In the genomic region with DNA sequence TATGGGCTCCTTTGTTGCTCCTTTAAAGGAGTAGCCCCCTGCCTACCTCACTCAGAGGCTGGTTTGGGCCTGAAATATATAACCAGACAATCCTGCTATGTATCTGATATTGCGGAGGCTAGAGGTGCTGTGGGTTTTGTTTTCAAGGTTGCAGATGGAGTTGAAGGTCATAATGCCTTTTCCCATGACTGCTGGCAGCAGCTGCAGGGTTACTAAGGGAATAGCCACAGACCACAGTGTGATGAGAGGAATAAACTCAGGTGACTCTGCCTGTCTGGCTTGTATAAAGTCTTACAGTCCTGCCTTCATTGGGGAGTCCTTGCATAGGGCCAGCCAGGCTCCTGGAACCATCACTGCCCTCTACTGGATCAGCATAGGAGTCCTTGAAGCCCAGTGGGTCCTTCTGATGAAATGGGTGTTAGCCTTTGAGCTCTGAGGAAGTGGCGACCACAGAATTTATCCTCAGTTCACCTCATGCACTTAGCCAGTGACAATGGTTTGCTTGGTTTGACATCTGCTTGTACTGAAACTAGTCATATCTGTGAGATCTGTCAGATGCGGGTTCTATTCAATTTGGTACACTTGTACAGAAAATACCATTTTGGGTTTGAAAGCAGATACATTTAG, we compare ENCODE assay signal across 8 cellular contexts.
DNase-seq lines count a peak whose midpoint lies in the region; ATAC-seq and TF ChIP-seq lines count a peak whose summit lies in the region.

No MANE protein-coding gene starts in this region.

- no peaks in the 10 kb centered on the region for H3K9me2 ChIP-seq in HCT116 (ENCODE audit: insufficient read depth)

- TF ChIP-seq POLR2A in breast epithelium (IDR thresholded peaks at IDR 0.05) (no peak), HCT116 (IDR thresholded peaks at IDR 0.05; ENCODE audit: borderline replicate concordance, extremely low read depth, insufficient read depth, insufficient read length) (no peak)

- no peaks in the 10 kb centered on the region for H3K9me3 Mint-ChIP-seq in MCF 10A (ENCODE audit: unreplicated experiment)
- H3K9me3 Mint-ChIP-seq in nephron, result no peaks in the 10 kb centered on the region

- no peaks in the 10 kb centered on the region for H4K20me1 ChIP-seq in HCT116 (ENCODE audit: insufficient read depth)

- POLR2A ChIA-PET in MCF 10A (lab: Yijun Ruan, JAX) (no interaction called here), HCT116 (lab: Charles Lee) (no interaction called here)

- H3K9ac ChIP-seq in HCT116 (ENCODE audit: low read length), result no peak overlapping the region

- TF ChIP-seq CTCF in MCF 10A (IDR thresholded peaks at IDR 0.05; ENCODE audit: unreplicated experiment) (peak; percentile 51), breast epithelium (IDR thresholded peaks at IDR 0.05) (peak in 1 of 3 donors; percentile 22), HCT116 (IDR thresholded peaks at IDR 0.05 in 2 of 3, conservative IDR thresholded peaks at IDR 0.05 in 1 of 3; ENCODE audit: borderline replicate concordance in 1 of 3, insufficient read depth in 1 of 3, low read depth in 2 of 3, low read length in 2 of 3) (peak; percentile 24 to 39 (median 27); a peak in 3 of 6 replicates), LNCAP (IDR thresholded peaks at IDR 0.05) (peak; percentile 55), WI38 (IDR thresholded peaks at IDR 0.05; ENCODE audit: low read depth, low read length) (peak; percentile 25; the same call in 1 of the 2 replicates), epithelial cell of proximal tubule (conservative IDR thresholded peaks at IDR 0.05; ENCODE audit: low read depth, low read length) (peak; percentile 74), nephron (IDR thresholded peaks at IDR 0.05; ENCODE audit: unreplicated experiment in 3 of 3) (no peak)

- H3K36me3 Mint-ChIP-seq in MCF 10A (ENCODE audit: insufficient read depth, unreplicated experiment), result no peaks in the 10 kb centered on the region
- no peaks in the 10 kb centered on the region for H3K36me3 Mint-ChIP-seq in nephron (ENCODE audit: low read depth)

- H3K9me3 ChIP-seq in breast epithelium, result no peaks in the 10 kb centered on the region
- no peaks in the 10 kb centered on the region for H3K9me3 ChIP-seq in HCT116 (ENCODE audit: control insufficient read depth in 1 of 2, insufficient read depth in 1 of 2, low read depth in 1 of 2, low read length in 2 of 2)

- H3K4me2 ChIP-seq in HCT116 (ENCODE audit: low read length), result no peak overlapping the region

- no peak overlapping the region for H3K4me3 ChIP-seq in breast epithelium
- no peak overlapping the region for H3K4me3 ChIP-seq in HCT116 (replicated peaks in 1 of 2; ENCODE audit: low read depth in 1 of 2, low read length in 2 of 2)
- H3K4me3 ChIP-seq in WI38 (ENCODE audit: low read depth, low read length), result no peak overlapping the region
- no peak overlapping the region for H3K4me3 ChIP-seq in epithelial cell of proximal tubule (ENCODE audit: low read depth, low read length)

- H3K4me3 Mint-ChIP-seq in MCF 10A (ENCODE audit: unreplicated experiment), result no peak overlapping the region
- no peak overlapping the region for H3K4me3 Mint-ChIP-seq in nephron

- ATAC-seq in HCT116, result peak; percentile 90

- H3K27ac Mint-ChIP-seq in MCF 10A (ENCODE audit: low read depth, unreplicated experiment), result no peak overlapping the region
- peak overlapping the region; percentile 73 to 86 (median 79) for H3K27ac Mint-ChIP-seq in nephron

- H3K27me3 ChIP-seq in breast epithelium (no peaks in the 10 kb centered on the region), HCT116 (ENCODE audit: insufficient read depth, low read length) (no peaks in the 10 kb centered on the region)

- H3K4me1 Mint-ChIP-seq in MCF 10A (ENCODE audit: insufficient read depth, unreplicated experiment) (peaks cover 16% of the 10 kb centered on the region), nephron (no peaks in the 10 kb centered on the region)

- H3K79me2 ChIP-seq in HCT116 (ENCODE audit: insufficient read depth, low read length), result no peaks in the 10 kb centered on the region

- peak; percentile 57 for TF ChIP-seq RAD21 in HCT116 (IDR thresholded peaks at IDR 0.05; ENCODE audit: low read depth)

- H3K36me3 ChIP-seq in breast epithelium (no peaks in the 10 kb centered on the region), HCT116 (ENCODE audit: control insufficient read depth in 1 of 2, insufficient read depth in 2 of 2, low read length in 2 of 2) (no peaks in the 10 kb centered on the region)

- DNase-seq in MCF 10A (ENCODE audit: unreplicated experiment) (peak; percentile 70), breast epithelium (ENCODE audit: low spot score in 2 of 2) (no peak), HCT116 (ENCODE audit: low read depth, low spot score) (peak; percentile 31), epithelial cell of proximal tubule (ENCODE audit: low read depth) (no peak)
- DNase-seq in effector CD8-positive, alpha-beta T cell (lab: John Stamatoyannopoulos, UW), result no peak

- H3K27me3 Mint-ChIP-seq in MCF 10A (ENCODE audit: insufficient read depth, unreplicated experiment), result no peaks in the 10 kb centered on the region
- H3K27me3 Mint-ChIP-seq in nephron (ENCODE audit: low read depth), result peaks cover 3% of the 10 kb centered on the region

- intact Hi-C loops in MCF 10A (cut with micrococcal nuclease) (loop anchor here (5.0 kb wide), 1 partner anchor 402 kb away; a partner anchor contains a TSS), breast epithelium (cut with DNase I; ENCODE audit: low total_unique reads) (no loop called here), HCT116 (cut with micrococcal nuclease) (no loop called here)

- no TSS peak for BruUV-seq in MCF 10A (replicated peaks; lab: Mats Ljungman, UMichigan)
- no TSS peak for BruUV-seq in HCT116 (replicated peaks; lab: Mats Ljungman, UMichigan)

- H3K4me1 ChIP-seq in breast epithelium (no peaks in the 10 kb centered on the region), HCT116 (ENCODE audit: control insufficient read depth in 1 of 2, insufficient read depth in 2 of 2, low read length in 2 of 2) (no peaks in the 10 kb centered on the region)

- RAD21 ChIA-PET in HCT116 (lab: Charles Lee; ENCODE audit: low non-redundant PET in 1 of 2, low total read pairs in 2 of 2, uncharacterized antibody in 2 of 2, unreplicated experiment in 2 of 2), result interaction anchor here in 1 of 2 experiments (1.2 kb wide), 1 partner anchor 243 kb away, joined by 3 read pairs; a partner anchor contains a TSS

- CTCF ChIA-PET in MCF 10A (lab: Yijun Ruan, JAX), result interaction anchor here (0.6 to 1.7 kb wide), 16 partner anchors 12 to 566 kb away, joined by 3 to 5 read pairs (median 3); a partner anchor contains a TSS
- CTCF ChIA-PET in HCT116 (lab: Charles Lee), result interaction anchor here (0.5 to 2.3 kb wide), 8 partner anchors 12 to 475 kb away, joined by 3 to 8 read pairs (median 3); a partner anchor contains a TSS

- no peak overlapping the region for H2AFZ ChIP-seq in HCT116 (ENCODE audit: low read depth, low read length, poor library complexity, severe bottlenecking)

- H3K27ac ChIP-seq in breast epithelium (no peak overlapping the region), HCT116 (ENCODE audit: low read depth, low read length) (no peak overlapping the region)

TF ChIP-seq in HCT116, 20 proteins besides CTCF, POLR2A, EP300 and RAD21 (continues in another document):
- TF ChIP-seq POLR2AphosphoS5 (IDR thresholded peaks at IDR 0.05; ENCODE audit: low read depth, low read length), result no peak
- no peak for TF ChIP-seq EGR1 (IDR thresholded peaks at IDR 0.05; ENCODE audit: low read depth)
- TF ChIP-seq, protein P1, sequence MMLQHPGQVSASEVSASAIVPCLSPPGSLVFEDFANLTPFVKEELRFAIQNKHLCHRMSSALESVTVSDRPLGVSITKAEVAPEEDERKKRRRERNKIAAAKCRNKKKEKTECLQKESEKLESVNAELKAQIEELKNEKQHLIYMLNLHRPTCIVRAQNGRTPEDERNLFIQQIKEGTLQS (IDR thresholded peaks at IDR 0.05), result no peak
- TF ChIP-seq EZH2 (IDR thresholded peaks at IDR 0.05), result no peak
- no peak for TF ChIP-seq CEBPB (IDR thresholded peaks at IDR 0.05; ENCODE audit: low read depth)
- TF ChIP-seq SP1 (IDR thresholded peaks at IDR 0.05; ENCODE audit: low read depth), result no peak
- no peak for TF ChIP-seq FOSL1 (IDR thresholded peaks at IDR 0.05; ENCODE audit: low read depth)
- no peak for TF ChIP-seq ELF1 (IDR thresholded peaks at IDR 0.05; ENCODE audit: borderline replicate concordance, low read depth)
- TF ChIP-seq SRF (IDR thresholded peaks at IDR 0.05; ENCODE audit: low read depth), result no peak
- no peak for TF ChIP-seq SIN3A (IDR thresholded peaks at IDR 0.05; ENCODE audit: low read depth)
- TF ChIP-seq EZH2phosphoT487 (IDR thresholded peaks at IDR 0.05; ENCODE audit: borderline replicate concordance), result no peak
- no peak for TF ChIP-seq ZNF274 (IDR thresholded peaks at IDR 0.05; ENCODE audit: low read depth, low read length)
- TF ChIP-seq TCF7L2 (IDR thresholded peaks at IDR 0.05; ENCODE audit: borderline replicate concordance, extremely low read depth, insufficient read depth, insufficient read length), result no peak
- no peak for TF ChIP-seq YY1 (IDR thresholded peaks at IDR 0.05; ENCODE audit: extremely low read depth, insufficient replicate concordance, low read depth, low read length)
- TF ChIP-seq, protein P2, sequence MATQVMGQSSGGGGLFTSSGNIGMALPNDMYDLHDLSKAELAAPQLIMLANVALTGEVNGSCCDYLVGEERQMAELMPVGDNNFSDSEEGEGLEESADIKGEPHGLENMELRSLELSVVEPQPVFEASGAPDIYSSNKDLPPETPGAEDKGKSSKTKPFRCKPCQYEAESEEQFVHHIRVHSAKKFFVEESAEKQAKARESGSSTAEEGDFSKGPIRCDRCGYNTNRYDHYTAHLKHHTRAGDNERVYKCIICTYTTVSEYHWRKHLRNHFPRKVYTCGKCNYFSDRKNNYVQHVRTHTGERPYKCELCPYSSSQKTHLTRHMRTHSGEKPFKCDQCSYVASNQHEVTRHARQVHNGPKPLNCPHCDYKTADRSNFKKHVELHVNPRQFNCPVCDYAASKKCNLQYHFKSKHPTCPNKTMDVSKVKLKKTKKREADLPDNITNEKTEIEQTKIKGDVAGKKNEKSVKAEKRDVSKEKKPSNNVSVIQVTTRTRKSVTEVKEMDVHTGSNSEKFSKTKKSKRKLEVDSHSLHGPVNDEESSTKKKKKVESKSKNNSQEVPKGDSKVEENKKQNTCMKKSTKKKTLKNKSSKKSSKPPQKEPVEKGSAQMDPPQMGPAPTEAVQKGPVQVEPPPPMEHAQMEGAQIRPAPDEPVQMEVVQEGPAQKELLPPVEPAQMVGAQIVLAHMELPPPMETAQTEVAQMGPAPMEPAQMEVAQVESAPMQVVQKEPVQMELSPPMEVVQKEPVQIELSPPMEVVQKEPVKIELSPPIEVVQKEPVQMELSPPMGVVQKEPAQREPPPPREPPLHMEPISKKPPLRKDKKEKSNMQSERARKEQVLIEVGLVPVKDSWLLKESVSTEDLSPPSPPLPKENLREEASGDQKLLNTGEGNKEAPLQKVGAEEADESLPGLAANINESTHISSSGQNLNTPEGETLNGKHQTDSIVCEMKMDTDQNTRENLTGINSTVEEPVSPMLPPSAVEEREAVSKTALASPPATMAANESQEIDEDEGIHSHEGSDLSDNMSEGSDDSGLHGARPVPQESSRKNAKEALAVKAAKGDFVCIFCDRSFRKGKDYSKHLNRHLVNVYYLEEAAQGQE (IDR thresholded peaks at IDR 0.05; ENCODE audit: low read depth), result no peak
- no peak for TF ChIP-seq ZFX (IDR thresholded peaks at IDR 0.05)

Comparison
In these comparisons a context has a peak if more than half of its experiments do, and no peak if none do; other contexts are left out.
1. DNase-seq: peak in MCF 10A (single experiment) and HCT116 (single experiment); none in breast epithelium (0 of 2), epithelial cell of proximal tubule (single experiment) and effector CD8-positive, alpha-beta T cell (single experiment).
2. CTCF ChIP-seq: peak in MCF 10A (single experiment), HCT116 (3 of 3), LNCAP (single experiment), WI38 (single experiment) and epithelial cell of proximal tubule (single experiment); none in nephron (0 of 3).